8 cellular contexts compared by ENCODE assay signal in the genomic region with DNA sequence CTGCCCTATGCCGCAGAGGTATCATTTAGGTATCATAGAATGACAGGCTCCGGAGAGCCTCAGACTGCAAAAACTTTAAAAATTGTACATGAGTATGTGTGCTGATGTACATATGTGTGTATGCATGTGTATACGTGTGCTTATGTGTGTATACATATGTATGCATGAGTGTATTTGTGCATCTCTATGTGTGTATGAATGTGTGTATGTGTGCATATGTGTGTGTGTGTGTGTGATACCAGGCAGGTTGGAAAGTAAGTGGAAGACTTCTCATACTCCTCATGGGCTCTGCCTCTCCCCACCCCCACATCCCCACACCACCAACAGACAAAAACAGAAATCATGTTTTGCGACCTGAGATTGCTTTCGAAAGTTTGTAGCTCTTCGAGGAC. TPM values are rescaled to one million over a fixed set of nuclear protein-coding genes. Genes with fewer than 3 reads are reported as not detected.
DNase-seq lines count a peak whose midpoint lies in the region; ATAC-seq and TF ChIP-seq lines count a peak whose summit lies in the region.

No MANE protein-coding gene starts in this region.

- H3K36me3 ChIP-seq in CD4-positive, CD25-positive, alpha-beta regulatory T cell (ENCODE audit: control insufficient read depth, insufficient read depth, low read length) = no peaks in the 10 kb centered on the region

- H3K9me3 ChIP-seq in CD4-positive, CD25-positive, alpha-beta regulatory T cell (ENCODE audit: control insufficient read depth in 2 of 2, low read length in 2 of 2) = no peaks in the 10 kb centered on the region

- H3K4me1 ChIP-seq in CD4-positive, CD25-positive, alpha-beta regulatory T cell (ENCODE audit: control insufficient read depth, insufficient read depth, low read length, poor library complexity, severe bottlenecking) = peaks cover 27% of the 10 kb centered on the region

- no peaks in the 10 kb centered on the region for H3K27me3 Mint-ChIP-seq in CD4-positive, CD25-positive, alpha-beta regulatory T cell
- no peaks in the 10 kb centered on the region for H3K27me3 Mint-ChIP-seq in chondrocyte (ENCODE audit: low read depth)

- TF ChIP-seq CTCF in chondrocyte (IDR thresholded peaks at IDR 0.05) = no peak

- peak in 1 of 2 donors; percentile 3 for ATAC-seq in CD4-positive, CD25-positive, alpha-beta regulatory T cell (ENCODE audit: low read depth in 2 of 2)
- peak; percentile 5 for ATAC-seq in GM21515 (IDR thresholded peaks at IDR 0.05; ENCODE audit: unreplicated experiment)

- peak in 1 of 3 donors; percentile 40 for DNase-seq in CD4-positive, CD25-positive, alpha-beta regulatory T cell
- DNase-seq in M059J (ENCODE audit: low read depth) = peak; percentile 19
- DNase-seq in chondrocyte (ENCODE audit: low spot score) = no peak
- DNase-seq in midbrain (lab: John Stamatoyannopoulos, UW) = peak; percentile 14
- no peak for DNase-seq in NCI-H82 (lab: John Stamatoyannopoulos, UW)
- DNase-seq in activated CD4-positive, CD25-positive, alpha-beta regulatory T cell (lab: John Stamatoyannopoulos, UW) = no peak
- DNase-seq in SHP77 treated with DMSO at 0.1 percent for 48 hours (lab: John Stamatoyannopoulos, UW) = no peak

- H3K4me1 Mint-ChIP-seq in CD4-positive, CD25-positive, alpha-beta regulatory T cell = peaks cover 21 to 54% (median 37%) of the 10 kb centered on the region in 4 donors
- peaks cover 24% of the 10 kb centered on the region for H3K4me1 Mint-ChIP-seq in chondrocyte (ENCODE audit: low read depth)

- no peaks in the 10 kb centered on the region for H3K36me3 Mint-ChIP-seq in CD4-positive, CD25-positive, alpha-beta regulatory T cell
- H3K36me3 Mint-ChIP-seq in chondrocyte (ENCODE audit: low read depth) = no peaks in the 10 kb centered on the region

- peak overlapping the region; percentile 77 for H3K4me3 ChIP-seq in CD4-positive, CD25-positive, alpha-beta regulatory T cell (ENCODE audit: low read depth, low read length)

- peak overlapping the region; percentile 56 for H3K27ac ChIP-seq in CD4-positive, CD25-positive, alpha-beta regulatory T cell (ENCODE audit: insufficient read depth, low read length, poor library complexity, severe bottlenecking)

- no peaks in the 10 kb centered on the region for H3K27me3 ChIP-seq in CD4-positive, CD25-positive, alpha-beta regulatory T cell (ENCODE audit: control insufficient read depth, insufficient read depth, low read length)

- peak overlapping the region; percentile 56 to 94 (median 80) for H3K27ac Mint-ChIP-seq in CD4-positive, CD25-positive, alpha-beta regulatory T cell
- H3K27ac Mint-ChIP-seq in chondrocyte (ENCODE audit: unreplicated experiment) = peak overlapping the region; percentile 74

- H3K4me3 Mint-ChIP-seq in CD4-positive, CD25-positive, alpha-beta regulatory T cell = peak overlapping the region; percentile 86 to 90 (median 88)
- peak overlapping the region; percentile 74 for H3K4me3 Mint-ChIP-seq in chondrocyte (ENCODE audit: unreplicated experiment)

- H3K9me3 Mint-ChIP-seq in CD4-positive, CD25-positive, alpha-beta regulatory T cell = no peaks in the 10 kb centered on the region
- no peaks in the 10 kb centered on the region for H3K9me3 Mint-ChIP-seq in chondrocyte (ENCODE audit: low read depth)

RNA-seq across cellular contexts. Expression of gene TMEM117, which starts 0.6 kb away (rescaled TPM):
- total RNA-seq in CD4-positive, CD25-positive, alpha-beta regulatory T cell = 4.7 TPM
- polyA plus RNA-seq in CD4-positive, CD25-positive, alpha-beta regulatory T cell = 1 to 10 TPM; 2.4 to 4.2 (median 3.1) TPM
- 5.3 and 6.6 TPM in 2 replicates for total RNA-seq in M059J (2014; rRNA removed; shearing (Covaris generic))
- total RNA-seq in chondrocyte = 15.5 to 20.0 TPM (median 15.5 TPM) in 3 replicates

RNA-seq across cellular contexts. Expression of gene TWF1, which starts 29.1 kb away (rescaled TPM):
- total RNA-seq in CD4-positive, CD25-positive, alpha-beta regulatory T cell = 65.7 TPM
- polyA plus RNA-seq in CD4-positive, CD25-positive, alpha-beta regulatory T cell = 10 to 100 TPM; 16.8 to 26.9 (median 19.8) TPM
- 162 TPM in 2 replicates for total RNA-seq in M059J (2014; rRNA removed; shearing (Covaris generic))
- total RNA-seq in chondrocyte = 78.3 to 95.3 TPM (median 91.6 TPM) in 3 replicates

Comparison
In these comparisons a context has a peak if more than half of its experiments do, and no peak if none do; other contexts are left out.
1. DNase-seq: peak in M059J (single experiment) and midbrain (single experiment); none in chondrocyte (single experiment), NCI-H82 (single experiment), activated CD4-positive, CD25-positive, alpha-beta regulatory T cell (0 of 4) and SHP77 treated with DMSO at 0.1 percent for 48 hours (single experiment).